In the genomic region with DNA sequence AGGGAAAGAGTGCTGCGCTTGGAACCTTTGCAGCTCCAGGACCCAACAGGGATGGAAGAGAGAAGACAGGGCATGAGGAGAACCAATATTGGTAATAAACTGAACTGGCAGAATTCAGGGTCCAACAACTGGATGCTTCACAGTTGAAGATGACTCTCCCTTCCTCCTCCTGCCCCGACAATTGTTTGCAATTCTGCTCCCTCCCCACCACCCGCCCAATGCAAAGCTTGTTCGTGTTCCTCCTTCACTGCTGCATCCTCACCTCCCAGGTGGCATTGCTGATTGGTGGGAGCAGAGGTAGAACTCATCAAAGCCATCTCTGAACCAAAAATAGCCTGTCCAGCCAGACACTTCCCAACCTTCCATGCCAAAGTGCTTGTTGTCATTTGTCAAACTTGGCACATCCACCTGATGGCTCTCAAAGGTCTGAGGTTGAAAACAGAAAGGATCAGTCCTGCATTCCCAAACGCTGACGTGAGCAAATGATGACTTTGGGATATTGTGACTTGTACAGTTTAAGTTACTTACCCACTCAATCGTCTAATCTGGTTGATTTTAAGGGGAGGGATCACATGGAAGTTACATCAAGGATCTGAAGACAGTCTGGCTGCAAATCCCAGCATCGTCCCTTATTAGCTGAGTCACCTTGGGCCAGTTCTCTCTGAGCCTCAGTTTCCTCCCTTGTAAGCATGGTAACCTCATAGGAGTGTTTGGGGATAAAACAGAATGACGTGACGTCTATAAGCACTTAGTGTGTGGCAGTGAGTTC, we compare ENCODE assay signal across 19 cellular contexts.
"Had no signal": no experiment of that assay in that cellular context is flagged by ENCODE, and none has a peak within 500 bp of the region (broad histone marks: within the 10 kb centered on the region; RNA-seq: fewer than 3 reads in every experiment).

No MANE protein-coding gene starts in this region.

- H3K27me3 Mint-ChIP-seq: activated CD4-positive, alpha-beta memory T cell treated with anti-CD3 and anti-CD28 coated beads, Interleukin-2, amount 10 ng/mL, durations not matched to agents 7 days and 5 days; central memory CD8-positive, alpha-beta T cell; naive thymus-derived CD8-positive, alpha-beta T cell had no signal

- H3K9me3 ChIP-seq: heart right ventricle, left lung, spleen had no signal

- ATAC-seq: heart right ventricle, left lung had no signal

- H3K9me3 Mint-ChIP-seq: activated CD4-positive, alpha-beta memory T cell treated with anti-CD3 and anti-CD28 coated beads, Interleukin-2, amount 10 ng/mL, durations not matched to agents 7 days and 5 days; central memory CD8-positive, alpha-beta T cell; endodermal cell; naive thymus-derived CD8-positive, alpha-beta T cell; neural progenitor cell; T-helper 1 cell treated with Interleukin-12 subunit alpha and Interleukin-12 subunit beta and Interleukin-4 antibody, amounts not matched to agents 30 μg/mL and 1 μg/mL, for 36 hours had no signal

- H3K36me3 Mint-ChIP-seq: neural progenitor cell had no signal

- H3K27ac ChIP-seq: heart right ventricle, left lung, neural progenitor cell, spleen had no signal

- H3K9ac ChIP-seq: neural progenitor cell had no signal

- DNase-seq: activated CD4-positive, alpha-beta memory T cell treated with anti-CD3 and anti-CD28 coated beads, Interleukin-2, amount 10 ng/mL, durations not matched to agents 7 days and 5 days; activated CD4-positive, alpha-beta T cell treated with anti-CD3 and anti-CD28 coated beads for 48 hours; activated gamma-delta T cell; activated naive CD4-positive, alpha-beta T cell treated with anti-CD3 and anti-CD28 coated beads, Interleukin-2, amount 50 U/mL, for 16 hours; endodermal cell; heart right ventricle; islet precursor cell; left lung; naive thymus-derived CD8-positive, alpha-beta T cell; posterior cingulate gyrus; spleen; stimulated activated CD4-positive, alpha-beta T cell treated with anti-CD3 and anti-CD28 coated beads, Interleukin-4, amount 100 ng/mL, for 1 hour; stimulated activated naive CD4-positive, alpha-beta T cell had no signal

- FAIRE-seq: astrocyte, colon had no signal

- H3K36me3 ChIP-seq: heart right ventricle, left lung, neural progenitor cell, spleen had no signal

- H3K4me2 ChIP-seq: neural progenitor cell had no signal

- H3K4me3 Mint-ChIP-seq: activated CD4-positive, alpha-beta memory T cell treated with anti-CD3 and anti-CD28 coated beads, Interleukin-2, amount 10 ng/mL, durations not matched to agents 7 days and 5 days; central memory CD8-positive, alpha-beta T cell; endodermal cell; neural progenitor cell; T-helper 1 cell treated with Interleukin-12 subunit alpha and Interleukin-12 subunit beta and Interleukin-4 antibody, amounts not matched to agents 30 μg/mL and 1 μg/mL, for 36 hours had no signal

- H3K27me3 ChIP-seq: neural progenitor cell had no signal

- H3K4me1 ChIP-seq: heart right ventricle, left lung, spleen had no signal

- H2AFZ ChIP-seq: neural progenitor cell had no signal

- H3K27ac Mint-ChIP-seq: activated CD4-positive, alpha-beta memory T cell treated with anti-CD3 and anti-CD28 coated beads, Interleukin-2, amount 10 ng/mL, durations not matched to agents 7 days and 5 days; endodermal cell; neural progenitor cell; T-helper 1 cell treated with Interleukin-12 subunit alpha and Interleukin-12 subunit beta and Interleukin-4 antibody, amounts not matched to agents 30 μg/mL and 1 μg/mL, for 36 hours had no signal

- H3K4me3 ChIP-seq: heart right ventricle, left lung, lung, neural progenitor cell, spleen had no signal
